Comparison of ENCODE assay signal across 15 cellular contexts in genomic region chr14:93458234-93458633, GRCh38. TPM values are rescaled to one million over a fixed set of nuclear protein-coding genes. Genes with fewer than 3 reads are reported as not detected.
A peak's percentile ranks its signal among the peaks of the same experiment; 100 is the strongest.
DNase-seq lines count a peak whose midpoint lies in the region; ATAC-seq and TF ChIP-seq lines count a peak whose summit lies in the region.
"Had no signal": no experiment of that assay in that cellular context is flagged by ENCODE, and none has a peak within 500 bp of the region (broad histone marks: within the 10 kb centered on the region; RNA-seq: fewer than 3 reads in every experiment).

No MANE protein-coding gene starts in this region.

- in situ Hi-C loops in HAP-1 (cut with MboI; ENCODE audit: low sequenced_read_pairs), result no loop called here

- H3K4me2 ChIP-seq in GM23338, result 0 out of 2 replicates have a peak overlapping the region, but pooled peaks have one; percentile 13

- no peak overlapping the region for H3K4me3 ChIP-seq in GM23338
- H3K4me3 ChIP-seq in HEK293 (ENCODE audit: low read depth, low read length), result no peak overlapping the region
- H3K4me3 ChIP-seq in endodermal cell (ENCODE audit: low read length), result no peak overlapping the region
- no peak overlapping the region for H3K4me3 ChIP-seq in HAP-1
- no peak overlapping the region for H3K4me3 ChIP-seq in SJCRH30

- H3K27ac Mint-ChIP-seq in GM23338 (peak overlapping the region; percentile 40; the same call in 1 of the 2 replicates), endodermal cell (no peak overlapping the region)
- H3K27ac Mint-ChIP-seq: CD4-positive, alpha-beta memory T cell; H9 had no signal

- H3K9me3 ChIP-seq in HEK293 (ENCODE audit: control insufficient read depth, insufficient read depth, low read depth, low read length) (no peaks in the 10 kb centered on the region), endodermal cell (ENCODE audit: control insufficient read depth, low read length) (peaks cover 7% of the 10 kb centered on the region), HAP-1 (no peaks in the 10 kb centered on the region), SJCRH30 (replicated peaks) (no peaks in the 10 kb centered on the region)

- H3K36me3 ChIP-seq in GM23338 (ENCODE audit: insufficient read depth) (no peaks in the 10 kb centered on the region), HEK293 (ENCODE audit: control insufficient read depth in 2 of 2, insufficient read depth in 1 of 2, low read length in 2 of 2) (no peaks in the 10 kb centered on the region), endodermal cell (ENCODE audit: control insufficient read depth, insufficient read depth, low read length) (no peaks in the 10 kb centered on the region), HAP-1 (replicated peaks) (no peaks in the 10 kb centered on the region), SJCRH30 (no peaks in the 10 kb centered on the region)

- CTCF ChIA-PET in HEK293 (lab: Yijun Ruan, JAX), result no interaction called here

- H3K27me3 ChIP-seq in GM23338 (ENCODE audit: insufficient read depth) (no peaks in the 10 kb centered on the region), endodermal cell (ENCODE audit: control insufficient read depth, insufficient read depth, low read length, poor library complexity, severe bottlenecking) (no peaks in the 10 kb centered on the region), HAP-1 (ENCODE audit: low read depth) (no peaks in the 10 kb centered on the region), SJCRH30 (no peaks in the 10 kb centered on the region)

- POLR2A ChIA-PET in HEK293 (lab: Yijun Ruan, JAX), result no interaction called here

- no peaks in the 10 kb centered on the region for H3K79me2 ChIP-seq in GM23338 (replicated peaks; ENCODE audit: insufficient read depth)

- TF ChIP-seq CTCF in GM23338 (conservative IDR thresholded peaks at IDR 0.05; ENCODE audit: low read depth in 2 of 2) (no peak), HEK293 (tag by site-specific recombination; IDR thresholded peaks at IDR 0.05) (no peak), endodermal cell (conservative IDR thresholded peaks at IDR 0.05) (no peak)

- no peaks in the 10 kb centered on the region; the same call in 1 of the 2 replicates for H3K4me1 ChIP-seq in GM23338 (ENCODE audit: insufficient read depth)
- no peaks in the 10 kb centered on the region for H3K4me1 ChIP-seq in HEK293 (ENCODE audit: control insufficient read depth, insufficient read depth, low read length)
- H3K4me1 ChIP-seq in endodermal cell (ENCODE audit: control insufficient read depth, insufficient read depth, low read length), result no peaks in the 10 kb centered on the region
- H3K4me1 ChIP-seq in HAP-1, result no peaks in the 10 kb centered on the region
- H3K4me1 ChIP-seq in SJCRH30, result no peaks in the 10 kb centered on the region

- H3K9ac ChIP-seq in endodermal cell (ENCODE audit: extremely low read depth, low read length, poor library complexity, severe bottlenecking), result no peak overlapping the region

- H3K9me2 ChIP-seq in GM23338 (ENCODE audit: insufficient read depth), result peaks cover 9% of the 10 kb centered on the region; the same call in 1 of the 2 replicates

- H3K36me3 Mint-ChIP-seq in GM23338 (ENCODE audit: low read depth) (no peaks in the 10 kb centered on the region), endodermal cell (ENCODE audit: low read depth) (no peaks in the 10 kb centered on the region)
- H3K36me3 Mint-ChIP-seq: CD4-positive, alpha-beta memory T cell had no signal

- no peak overlapping the region for H2AFZ ChIP-seq in GM23338

- peak; percentile 34; the same call in 2 of the 3 replicates for ATAC-seq in GM23338
- no peak for ATAC-seq in GM21360 (IDR thresholded peaks at IDR 0.05; ENCODE audit: unreplicated experiment)

- no peaks in the 10 kb centered on the region for H4K20me1 ChIP-seq in GM23338 (replicated peaks; ENCODE audit: insufficient read depth)

- H3K9me3 Mint-ChIP-seq in GM23338, result no peaks in the 10 kb centered on the region
- H3K9me3 Mint-ChIP-seq in endodermal cell, result no peaks in the 10 kb centered on the region
- H3K9me3 Mint-ChIP-seq: H9 had no signal

- H3K4me1 Mint-ChIP-seq in GM23338 (peaks cover 16% of the 10 kb centered on the region), endodermal cell (peaks cover 14% of the 10 kb centered on the region)
- H3K4me1 Mint-ChIP-seq: CD4-positive, alpha-beta memory T cell had no signal

- no CpG with 5 or more reads among the region's 1 CpG for WGBS in endodermal cell (ENCODE audit: insufficient coverage in 1 of 2, insufficient read length in 1 of 2), 2 experiments

- H3K4me3 Mint-ChIP-seq in GM23338 (no peak overlapping the region), endodermal cell (no peak overlapping the region)
- H3K4me3 Mint-ChIP-seq: CD4-positive, alpha-beta memory T cell; H9 had no signal

- DNase-seq in GM23338 (ENCODE audit: low spot score), result no peak
- DNase-seq in endodermal cell, result peak; percentile 58
- no peak for DNase-seq in HAP-1 (ENCODE audit: low spot score in 2 of 2)
- no peak for DNase-seq in SJCRH30
- DNase-seq: C1 segment of cervical spinal cord; Calu3; CD4-positive, alpha-beta memory T cell; COR-L47; DMS53; DMS79 treated with DMSO at 0.1 percent for 48 hours; GOT3; H9 had no signal

- H3F3A ChIP-seq in GM23338 (replicated peaks; ENCODE audit: low read depth), result no peaks in the 10 kb centered on the region

- H3K27ac ChIP-seq in GM23338 (ENCODE audit: low read depth), result no peak overlapping the region
- H3K27ac ChIP-seq in HEK293 (ENCODE audit: extremely low read depth, low read depth, low read length), result no peak overlapping the region
- H3K27ac ChIP-seq in endodermal cell (ENCODE audit: low read depth, low read length), result no peak overlapping the region
- no peak overlapping the region for H3K27ac ChIP-seq in SJCRH30

- H3K27me3 Mint-ChIP-seq in GM23338 (ENCODE audit: insufficient read depth, low read depth, poor library complexity) (no peaks in the 10 kb centered on the region), endodermal cell (ENCODE audit: insufficient read depth) (peaks cover 3% of the 10 kb centered on the region)

TF ChIP-seq in GM23338, 12 proteins besides CTCF, POLR2A, EP300 and RAD21:
- no peak for TF ChIP-seq STAT1 (IDR thresholded peaks at IDR 0.05; ENCODE audit: unreplicated experiment)
- no peak for TF ChIP-seq EZH2phosphoT487 (IDR thresholded peaks at IDR 0.05; ENCODE audit: unreplicated experiment)
- no peak for TF ChIP-seq JUNB (IDR thresholded peaks at IDR 0.05; ENCODE audit: unreplicated experiment)

TF ChIP-seq in HEK293, 187 proteins besides CTCF, POLR2A, EP300 and RAD21:
- peak; percentile 97 for TF ChIP-seq GLIS1 (tag by site-specific recombination; IDR thresholded peaks at IDR 0.05)
- no peak for TF ChIP-seq ZNF112 (tag by site-specific recombination; IDR thresholded peaks at IDR 0.05)

RNA-seq across cellular contexts. Expression of gene UNC79, which starts 27.5 kb away (rescaled TPM):
- total RNA-seq in GM23338 (2014; rRNA removed; shearing (Covaris generic)), result 3.3 and 3.6 TPM in 2 replicates
- polyA plus RNA-seq in GM23338 (2016; fragmentation: Nextera tagmentation; extraction: Ambion mirVana), result 1.2 and 1.8 TPM in 2 replicates
- total RNA-seq in endodermal cell, result 10 to 100 TPM in 1 of 2 donors, 1 to 10 TPM in 1; 6.0 to 14.4 TPM
- 3.0 TPM for polyA plus RNA-seq in endodermal cell (2013, experiment 1 of 2)
- polyA plus RNA-seq in endodermal cell (2013, experiment 2 of 2), result 3.1 TPM
- total RNA-seq in SJCRH30 (2014; rRNA removed; shearing (Covaris generic)), result 0.05 TPM in 1 of 2 replicates, not detected in the other
- total RNA-seq: A172, Calu3 had no signal
- polyA plus RNA-seq: CD4-positive, alpha-beta memory T cell had no signal
